In the genomic region with DNA sequence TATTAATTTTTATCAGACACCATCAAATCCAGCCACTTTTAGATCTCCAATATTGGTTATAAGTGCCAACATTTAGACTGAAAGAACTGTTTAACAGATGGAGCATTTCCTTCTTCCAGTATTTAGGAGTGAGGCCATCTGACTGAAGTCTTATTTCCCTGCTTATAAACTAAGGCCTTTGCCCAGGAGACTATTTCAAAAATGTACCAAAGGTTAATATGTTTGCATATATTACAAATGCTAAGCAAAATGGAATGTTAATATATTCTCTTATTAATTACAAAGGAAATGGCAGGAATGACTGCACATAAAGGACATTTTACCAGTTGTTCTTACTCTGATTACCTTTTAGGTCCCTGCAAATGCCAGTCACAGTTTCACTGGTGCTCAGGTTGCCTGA, we compare ENCODE assay signal across 26 cellular contexts.
"Had no signal": no experiment of that assay in that cellular context is flagged by ENCODE, and none has a peak within 500 bp of the region (broad histone marks: within the 10 kb centered on the region; RNA-seq: fewer than 3 reads in every experiment).

No MANE protein-coding gene starts in this region.

- H3K27me3 ChIP-seq: body of pancreas, cardiac muscle cell, dorsolateral prefrontal cortex, foreskin keratinocyte, neutrophil, ovary, tibial artery had no signal

- H3K4me1 ChIP-seq: foreskin keratinocyte had no signal

- H3K27ac ChIP-seq: body of pancreas, cardiac muscle cell, coronary artery, dorsolateral prefrontal cortex, foreskin keratinocyte, neutrophil, ovary, skin epidermis, tibial artery had no signal

- H3K4me3 ChIP-seq: body of pancreas, cardiac muscle cell, coronary artery, dorsolateral prefrontal cortex, ovary, skin epidermis, tibial artery had no signal

- H3K9me3 ChIP-seq: body of pancreas, neutrophil, ovary, tibial artery had no signal

- DNase-seq: activated B cell treated with CpG ODN at 0.5 μM for 24 hours; activated CD4-positive, alpha-beta T cell treated with anti-CD3 and anti-CD28 coated beads, Interleukin-2, amount 50 U/mL, for 1 hour; activated CD8-positive, alpha-beta T cell treated with anti-CD3 and anti-CD28 coated beads for 36 hours; activated naive CD4-positive, alpha-beta T cell; activated T-cell treated with anti-CD3 and anti-CD28 coated beads, Interleukin-2, amount 50 U/mL, for 48 hours; body of pancreas; dorsolateral prefrontal cortex; effector memory CD4-positive, alpha-beta T cell; left colon; mammary epithelial cell; naive B cell; nephron progenitor cell; ovary; retina; stimulated activated CD4-positive, alpha-beta T cell treated with anti-CD3 and anti-CD28 coated beads, Interleukin-4, amount 100 ng/mL, for 24 hours; stimulated activated naive CD8-positive, alpha-beta T cell treated with anti-CD3 and anti-CD28 coated beads, Interleukin-15, amount 100 ng/mL, for 72 hours; T-helper 1 cell; tibial artery had no signal

- H3K36me3 ChIP-seq: cardiac muscle cell, neutrophil, ovary, tibial artery had no signal

- ATAC-seq: activated CD8-positive, alpha-beta T cell treated with anti-CD3 and anti-CD28 coated beads for 36 hours; activated naive CD4-positive, alpha-beta T cell treated with anti-CD3 and anti-CD28 coated beads, Interleukin-2, amount 50 U/mL, for 72 hours; body of pancreas; foreskin keratinocyte; left colon; sciatic nerve; stimulated activated effector memory CD8-positive, alpha-beta T cell treated with anti-CD3 and anti-CD28 coated beads, Interleukin-12 subunit alpha, Interleukin-12 subunit beta, amount 100 ng/mL, for 72 hours; stimulated activated naive CD8-positive, alpha-beta T cell treated with anti-CD3 and anti-CD28 coated beads, Interleukin-15, amount 100 ng/mL, for 72 hours had no signal
